Comparison of ENCODE assay signal across 21 cellular contexts in the genomic region with DNA sequence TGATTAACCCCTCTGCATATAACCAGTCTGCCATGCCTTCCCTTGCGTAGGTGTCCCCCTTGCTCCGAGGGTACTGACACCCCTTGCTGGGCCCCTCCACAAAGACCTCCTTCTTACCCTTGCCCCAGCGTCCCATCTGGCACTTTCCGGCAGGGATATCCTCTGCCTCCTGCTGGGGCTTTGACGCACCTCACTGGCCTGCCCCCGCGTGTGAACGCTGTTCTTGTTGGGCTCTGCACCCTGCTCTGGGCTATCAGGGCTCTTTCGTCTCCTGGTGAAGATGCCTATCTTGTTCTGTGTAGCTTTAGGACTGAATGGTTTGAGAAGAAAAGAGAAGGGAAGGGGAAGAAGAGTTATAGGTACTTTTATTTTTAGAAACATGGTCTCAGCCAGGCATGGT. TPM values are rescaled to one million over a fixed set of nuclear protein-coding genes. Genes with fewer than 3 reads are reported as not detected.
DNase-seq lines count a peak whose midpoint lies in the region; ATAC-seq and TF ChIP-seq lines count a peak whose summit lies in the region.
"Had no signal": no experiment of that assay in that cellular context is flagged by ENCODE, and none has a peak within 500 bp of the region (broad histone marks: within the 10 kb centered on the region; RNA-seq: fewer than 3 reads in every experiment).

No MANE protein-coding gene starts in this region.

- H3K4me1 Mint-ChIP-seq in GM23338, result no peaks in the 10 kb centered on the region
- H3K4me1 Mint-ChIP-seq in stimulated activated effector memory CD8-positive, alpha-beta T cell treated with anti-CD3 and anti-CD28 coated beads, Interleukin-12 subunit alpha, Interleukin-12 subunit beta, amount 100 ng/mL, for 72 hours, result no peaks in the 10 kb centered on the region

- no peaks in the 10 kb centered on the region for H3F3A ChIP-seq in GM23338 (replicated peaks; ENCODE audit: low read depth)

- H3K36me3 ChIP-seq in GM23338 (ENCODE audit: insufficient read depth) (no peaks in the 10 kb centered on the region), HEK293 (ENCODE audit: control insufficient read depth in 2 of 2, insufficient read depth in 1 of 2, low read length in 2 of 2) (no peaks in the 10 kb centered on the region)
- H3K36me3 ChIP-seq: BE2C had no signal

- no peak overlapping the region for H3K4me3 ChIP-seq in GM23338
- H3K4me3 ChIP-seq in HEK293 (ENCODE audit: low read depth, low read length), result no peak overlapping the region

- H3K36me3 Mint-ChIP-seq in GM23338 (ENCODE audit: low read depth), result no peaks in the 10 kb centered on the region; the same call in 1 of the 3 replicates
- no peaks in the 10 kb centered on the region for H3K36me3 Mint-ChIP-seq in stimulated activated effector memory CD8-positive, alpha-beta T cell treated with anti-CD3 and anti-CD28 coated beads, Interleukin-12 subunit alpha, Interleukin-12 subunit beta, amount 100 ng/mL, for 72 hours
- H3K36me3 Mint-ChIP-seq: CD4-positive, CD25-positive, alpha-beta regulatory T cell had no signal

- TF ChIP-seq CTCF in GM23338 (conservative IDR thresholded peaks at IDR 0.05; ENCODE audit: low read depth in 2 of 2) (no peak), HEK293 (tag by site-specific recombination; IDR thresholded peaks at IDR 0.05) (no peak), RWPE1 (conservative IDR thresholded peaks at IDR 0.05; ENCODE audit: low read depth) (no peak)

- H3K9me2 ChIP-seq in GM23338 (ENCODE audit: insufficient read depth), result no peaks in the 10 kb centered on the region

- H2AFZ ChIP-seq in GM23338, result peak overlapping the region; percentile 43; the same call in 1 of the 2 replicates

- H3K27ac Mint-ChIP-seq in GM23338, result no peak overlapping the region
- H3K27ac Mint-ChIP-seq in stimulated activated effector memory CD8-positive, alpha-beta T cell treated with anti-CD3 and anti-CD28 coated beads, Interleukin-12 subunit alpha, Interleukin-12 subunit beta, amount 100 ng/mL, for 72 hours, result no peak overlapping the region
- H3K27ac Mint-ChIP-seq: CD4-positive, CD25-positive, alpha-beta regulatory T cell; CD8-positive, alpha-beta memory T cell had no signal

- H3K4me2 ChIP-seq in GM23338, result no peak overlapping the region

- no peaks in the 10 kb centered on the region for H3K27me3 ChIP-seq in GM23338 (ENCODE audit: insufficient read depth)
- H3K27me3 ChIP-seq: BE2C had no signal

- DNase-seq in GM23338 (ENCODE audit: low spot score), result peak; percentile 11
- peak; percentile 10 for DNase-seq in iPS-NIHi11 (ENCODE audit: low spot score)
- DNase-seq in stimulated activated effector memory CD8-positive, alpha-beta T cell treated with anti-CD3 and anti-CD28 coated beads, Interleukin-12 subunit alpha, Interleukin-12 subunit beta, amount 100 ng/mL, for 72 hours (ENCODE audit: low spot score in 2 of 2), result no peak
- DNase-seq in RWPE1 (ENCODE audit: low spot score), result no peak
- no peak for DNase-seq in activated CD4-positive, alpha-beta T cell treated with anti-CD3 and anti-CD28 coated beads for 1 hour
- DNase-seq in HCEC 1CT, result no peak
- DNase-seq: ACHN; BE2C; C1 segment of cervical spinal cord; CD4-positive, CD25-positive, alpha-beta regulatory T cell; CD8-positive, alpha-beta memory T cell; COR-L47; DMS 273 treated with DMSO at 0.1 percent for 48 hours; DMS53; DND-41; EL; IMR-90; KBM-7 had no signal

- H3K9me3 ChIP-seq in HEK293 (ENCODE audit: control insufficient read depth, insufficient read depth, low read depth, low read length), result no peaks in the 10 kb centered on the region
- H3K9me3 ChIP-seq: BE2C had no signal

- H3K27me3 Mint-ChIP-seq in GM23338 (ENCODE audit: insufficient read depth, low read depth, poor library complexity), result peaks cover 2% of the 10 kb centered on the region

- H3K27ac ChIP-seq in GM23338 (ENCODE audit: low read depth) (no peak overlapping the region), HEK293 (ENCODE audit: extremely low read depth, low read depth, low read length) (no peak overlapping the region), RWPE1 (no peak overlapping the region)
- H3K27ac ChIP-seq: HL-60 had no signal

- H3K9me3 Mint-ChIP-seq in GM23338, result peaks cover 6% of the 10 kb centered on the region; the same call in 2 of the 3 replicates
- H3K9me3 Mint-ChIP-seq in stimulated activated effector memory CD8-positive, alpha-beta T cell treated with anti-CD3 and anti-CD28 coated beads, Interleukin-12 subunit alpha, Interleukin-12 subunit beta, amount 100 ng/mL, for 72 hours, result no peaks in the 10 kb centered on the region
- H3K9me3 Mint-ChIP-seq: CD8-positive, alpha-beta memory T cell had no signal

- H3K4me1 ChIP-seq in GM23338 (ENCODE audit: insufficient read depth) (no peaks in the 10 kb centered on the region), HEK293 (ENCODE audit: control insufficient read depth, insufficient read depth, low read length) (no peaks in the 10 kb centered on the region)
- H3K4me1 ChIP-seq: BE2C had no signal

- no peaks in the 10 kb centered on the region for H3K79me2 ChIP-seq in GM23338 (replicated peaks; ENCODE audit: insufficient read depth)

- POLR2A ChIA-PET in HEK293 (lab: Yijun Ruan, JAX), result no interaction called here
- POLR2A ChIA-PET in RWPE1 (lab: Yijun Ruan, JAX; ENCODE audit: low non-redundant PET), result no interaction called here

- CTCF ChIA-PET in HEK293 (lab: Yijun Ruan, JAX) (interaction anchor here (0.6 kb wide), 1 partner anchor 70 kb away, joined by 3 read pairs; no protein-coding TSS in a partner anchor), RWPE1 (lab: Yijun Ruan, JAX) (interaction anchor here (0.6 kb wide), 1 partner anchor 334 kb away, joined by 3 read pairs; no protein-coding TSS in a partner anchor)

- no peak overlapping the region for H3K4me3 Mint-ChIP-seq in GM23338
- H3K4me3 Mint-ChIP-seq in stimulated activated effector memory CD8-positive, alpha-beta T cell treated with anti-CD3 and anti-CD28 coated beads, Interleukin-12 subunit alpha, Interleukin-12 subunit beta, amount 100 ng/mL, for 72 hours, result no peak overlapping the region
- H3K4me3 Mint-ChIP-seq: CD4-positive, CD25-positive, alpha-beta regulatory T cell; CD8-positive, alpha-beta memory T cell had no signal

- peak; percentile 40; the same call in 2 of the 3 replicates for ATAC-seq in GM23338
- peak; percentile 8 for ATAC-seq in stimulated activated effector memory CD8-positive, alpha-beta T cell treated with anti-CD3 and anti-CD28 coated beads, Interleukin-12 subunit alpha, Interleukin-12 subunit beta, amount 100 ng/mL, for 72 hours
- ATAC-seq: HCT116 had no signal

- no peaks in the 10 kb centered on the region for H4K20me1 ChIP-seq in GM23338 (replicated peaks; ENCODE audit: insufficient read depth)

TF ChIP-seq in GM23338, 12 proteins besides CTCF, POLR2A, EP300 and RAD21 (continues in another document):
- TF ChIP-seq EZH2 (IDR thresholded peaks at IDR 0.05; ENCODE audit: low read depth, unreplicated experiment), result no peak
- TF ChIP-seq NANOG (IDR thresholded peaks at IDR 0.05; ENCODE audit: borderline replicate concordance), result no peak
- no peak for TF ChIP-seq JUNB (IDR thresholded peaks at IDR 0.05; ENCODE audit: unreplicated experiment)
- no peak for TF ChIP-seq ZNF331 (CRISPR knock-in tag; IDR thresholded peaks at IDR 0.05; ENCODE audit: low read depth)
- no peak for TF ChIP-seq CREB1 (CRISPR knock-in tag; IDR thresholded peaks at IDR 0.05; ENCODE audit: low read depth)
- no peak for TF ChIP-seq POLR2AphosphoS5 (IDR thresholded peaks at IDR 0.05; ENCODE audit: low read depth)
- TF ChIP-seq EZH2phosphoT487 (IDR thresholded peaks at IDR 0.05; ENCODE audit: unreplicated experiment), result no peak

TF ChIP-seq in HEK293, 187 proteins besides CTCF, POLR2A, EP300 and RAD21:
- TF ChIP-seq, protein P1, sequence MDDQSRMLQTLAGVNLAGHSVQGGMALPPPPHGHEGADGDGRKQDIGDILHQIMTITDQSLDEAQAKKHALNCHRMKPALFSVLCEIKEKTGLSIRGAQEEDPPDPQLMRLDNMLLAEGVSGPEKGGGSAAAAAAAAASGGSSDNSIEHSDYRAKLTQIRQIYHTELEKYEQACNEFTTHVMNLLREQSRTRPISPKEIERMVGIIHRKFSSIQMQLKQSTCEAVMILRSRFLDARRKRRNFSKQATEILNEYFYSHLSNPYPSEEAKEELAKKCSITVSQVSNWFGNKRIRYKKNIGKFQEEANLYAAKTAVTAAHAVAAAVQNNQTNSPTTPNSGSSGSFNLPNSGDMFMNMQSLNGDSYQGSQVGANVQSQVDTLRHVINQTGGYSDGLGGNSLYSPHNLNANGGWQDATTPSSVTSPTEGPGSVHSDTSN (CRISPR knock-in tag; IDR thresholded peaks at IDR 0.05), result no peak
- TF ChIP-seq ZNF660 (tag by site-specific recombination; IDR thresholded peaks at IDR 0.05) (no peak), ZNF677 (tag by site-specific recombination; IDR thresholded peaks at IDR 0.05) (peak; percentile 96)

RNA-seq across cellular contexts. Expression of a gene that starts 53.0 kb away (rescaled TPM):
- 288 and 365 TPM in 2 replicates for total RNA-seq in GM23338 (2014; rRNA removed; shearing (Covaris generic))
- 1,041 and 1,042 TPM in 2 replicates for polyA plus RNA-seq in GM23338 (2016; fragmentation: Nextera tagmentation; extraction: Ambion mirVana)

Comparison
In these comparisons a context has a peak if more than half of its experiments do, and no peak if none do; other contexts are left out.
1. DNase-seq: peak in GM23338 (single experiment) and iPS-NIHi11 (single experiment); none in stimulated activated effector memory CD8-positive, alpha-beta T cell treated with anti-CD3 and anti-CD28 coated beads, Interleukin-12 subunit alpha, Interleukin-12 subunit beta, amount 100 ng/mL, for 72 hours (0 of 2), RWPE1 (single experiment), activated CD4-positive, alpha-beta T cell treated with anti-CD3 and anti-CD28 coated beads for 1 hour (single experiment) and HCEC 1CT (single experiment).